11 cellular contexts compared by ENCODE assay signal in the genomic region with DNA sequence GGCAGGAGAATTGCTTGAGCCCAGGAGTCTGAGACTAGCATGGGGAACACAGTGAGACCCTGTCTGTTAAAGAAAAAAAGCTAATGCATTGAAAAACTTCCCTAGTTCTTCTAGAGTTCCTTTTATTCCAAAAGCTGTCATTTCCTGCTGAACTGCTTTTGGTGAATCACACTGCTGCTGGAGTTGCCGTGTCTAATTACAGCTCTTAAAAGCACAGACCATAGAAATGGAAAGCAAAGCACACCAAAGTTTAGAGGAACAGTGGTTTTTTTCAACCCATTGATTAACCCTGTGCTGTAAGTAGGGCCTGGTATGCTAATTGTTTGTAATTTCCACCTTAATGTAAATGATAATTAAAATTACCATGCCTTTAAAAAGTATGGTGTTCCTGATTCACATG. TPM values are rescaled to one million over a fixed set of nuclear protein-coding genes. Genes with fewer than 3 reads are reported as not detected.
DNase-seq lines count a peak whose midpoint lies in the region; ATAC-seq, FAIRE-seq and TF ChIP-seq lines count a peak whose summit lies in the region.
"Had no signal": no experiment of that assay in that cellular context is flagged by ENCODE, and none has a peak within 500 bp of the region (broad histone marks: within the 10 kb centered on the region; RNA-seq: fewer than 3 reads in every experiment).

No MANE protein-coding gene starts in this region.

- POLR2A ChIA-PET in AG04450 (lab: Yijun Ruan, JAX) = interaction anchor here (0.6 to 1.0 kb wide), 2 partner anchors 9 to 14 kb away, joined by 3 read pairs; no protein-coding TSS in a partner anchor

- ATAC-seq in GM19467 (IDR thresholded peaks at IDR 0.05; ENCODE audit: unreplicated experiment) = no peak
- ATAC-seq: activated CD8-positive, alpha-beta memory T cell treated with anti-CD3 and anti-CD28 coated beads, Interleukin-2, amount 10 ng/mL, durations not matched to agents 7 days and 5 days had no signal

- FAIRE-seq in keratinocyte (lab: Jason Lieb, UNC) = peak; percentile 86

- in situ Hi-C loops in KBM-7 (cut with MboI; ENCODE audit: low pct_unique_long_range_greater_than_20kb, low sequenced_read_pairs) = no loop called here

- H3K9me3 ChIP-seq in AG04450 (ENCODE audit: control insufficient read depth, insufficient read depth, low read length) (peaks cover 3% of the 10 kb centered on the region; the same call in 1 of the 2 replicates), keratinocyte (ENCODE audit: control insufficient read depth, low read depth, low read length) (no peaks in the 10 kb centered on the region), tibial artery (no peaks in the 10 kb centered on the region)

- dilution Hi-C loops in keratinocyte (cut with MboI; ENCODE audit: extremely low pct_ligation_motif_present, low sequenced_read_pairs) = no loop called here

- no peaks in the 10 kb centered on the region for H3K79me2 ChIP-seq in keratinocyte (ENCODE audit: control insufficient read depth, insufficient read depth, low read length)

- H3K27me3 ChIP-seq in AG04450 (ENCODE audit: control insufficient read depth, insufficient read depth, low read length) (no peaks in the 10 kb centered on the region), keratinocyte (ENCODE audit: control insufficient read depth, extremely low read depth, insufficient read depth, low read length) (no peaks in the 10 kb centered on the region), tibial artery (no peaks in the 10 kb centered on the region)

- H3K9me1 ChIP-seq in keratinocyte (ENCODE audit: control insufficient read depth, extremely low read depth, insufficient read depth, low read length) = no peaks in the 10 kb centered on the region

- H3K4me3 ChIP-seq in AG04450 (ENCODE audit: low read depth, low read length) (no peak overlapping the region), cardiac fibroblast (replicated peaks in 1 of 2; ENCODE audit: low read depth in 2 of 2, low read length in 2 of 2) (no peak overlapping the region), keratinocyte (ENCODE audit: control insufficient read depth in 2 of 3, extremely low read depth in 1 of 3, insufficient read depth in 2 of 3, low read depth in 1 of 3, low read length in 3 of 3) (peak overlapping the region in 1 of 3 experiments; percentile 12), tibial artery (no peak overlapping the region)

- H3K27ac ChIP-seq in AG04450 (ENCODE audit: low read depth, low read length) (peak overlapping the region; percentile 69), keratinocyte (ENCODE audit: control insufficient read depth, insufficient read depth, low read length) (no peak overlapping the region), tibial artery (peak overlapping the region in 1 of 2 donors; percentile 16)
- H3K27ac ChIP-seq: C4-2B had no signal

- no peak overlapping the region for H2AFZ ChIP-seq in keratinocyte (ENCODE audit: control insufficient read depth, low read length)

- H3K36me3 ChIP-seq in keratinocyte (ENCODE audit: control insufficient read depth in 2 of 2, extremely low read depth in 1 of 2, insufficient read depth in 2 of 2, low read length in 2 of 2) (peaks cover 4 to 22% of the 10 kb centered on the region in 2 experiments), tibial artery (peaks cover 17 to 33% (median 29%) of the 10 kb centered on the region in 3 donors)

- no peaks in the 10 kb centered on the region for H4K20me1 ChIP-seq in keratinocyte (ENCODE audit: control insufficient read depth, extremely low read depth, insufficient read depth, low read length)

- TF ChIP-seq CTCF in AG04450 (IDR thresholded peaks at IDR 0.05; ENCODE audit: low read depth, low read length) = no peak
- no peak for TF ChIP-seq CTCF in cardiac fibroblast (IDR thresholded peaks at IDR 0.05; ENCODE audit: low read depth, low read length)
- no peak for TF ChIP-seq CTCF in keratinocyte (optimal IDR thresholded peaks at IDR 0.05 in 1 of 3, IDR thresholded peaks at IDR 0.05 in 1 of 3, conservative IDR thresholded peaks at IDR 0.05 in 1 of 3; ENCODE audit: extremely low read depth in 1 of 3, insufficient read depth in 2 of 3, low read length in 3 of 3)
- no peak for TF ChIP-seq CTCF in tibial artery (IDR thresholded peaks at IDR 0.05)

- H3K4me1 ChIP-seq in keratinocyte (ENCODE audit: control insufficient read depth, extremely low read depth, insufficient read depth, low read length) = peaks cover 12% of the 10 kb centered on the region
- peaks cover 0 to 24% (median 16%) of the 10 kb centered on the region in 4 donors for H3K4me1 ChIP-seq in tibial artery

- intact Hi-C loops in tibial artery (cut with DNase I; ENCODE audit: low total_unique reads) = no loop called here

- CTCF ChIA-PET in AG04450 (lab: Charles Lee) = interaction anchor here (1.0 kb wide), 1 partner anchor 201 kb away, joined by 3 read pairs; no protein-coding TSS in a partner anchor

- H3K4me2 ChIP-seq in keratinocyte (ENCODE audit: control insufficient read depth, extremely low read depth, insufficient read depth, low read depth, low read length) = peak overlapping the region; percentile 65

- DNase-seq in AG04450 (ENCODE audit: low read depth, low spot score) = no peak
- peak; percentile 52 for DNase-seq in KBM-7
- peak; percentile 69 to 74 for DNase-seq in cardiac fibroblast (ENCODE audit: low read depth in 2 of 2)
- no peak for DNase-seq in keratinocyte (ENCODE audit: low read depth, low spot score)
- no peak for DNase-seq in stimulated activated CD8-positive, alpha-beta memory T cell treated with anti-CD3 and anti-CD28 coated beads, Interleukin-4, amount 100 ng/mL, for 48 hours
- no peak for DNase-seq in tibial artery
- no peak for DNase-seq in NCI-H2029 (lab: John Stamatoyannopoulos, UW)
- DNase-seq: activated CD8-positive, alpha-beta memory T cell treated with anti-CD3 and anti-CD28 coated beads, Interleukin-2, amount 10 ng/mL, durations not matched to agents 7 days and 5 days; SW 1271 had no signal

- H3K9ac ChIP-seq in keratinocyte (ENCODE audit: control insufficient read depth, extremely low read depth, insufficient read depth, low read length) = peak overlapping the region; percentile 0

RNA-seq across cellular contexts. Expression of a gene that starts 52.4 kb away (rescaled TPM):
- polyA plus RNA-seq in AG04450 (2011; rRNA removed) (598 and 728 TPM in 2 replicates), keratinocyte (68.3 to 99.3 TPM (median 89.2 TPM) in 3 replicates)
- polyA minus RNA-seq in AG04450 (2011; rRNA and poly(A)+ RNA removed) = 461 and 647 TPM in 2 replicates
- 82.1 TPM for polyA plus RNA-seq in keratinocyte (2011; ENCODE audit: low read depth)
- 76.6 and 163 TPM in 2 replicates for polyA plus RNA-seq in keratinocyte (2011; cell fraction: cytosol; rRNA removed)
- polyA plus RNA-seq in keratinocyte (2011; cell fraction: nucleus; rRNA removed) = 88.9 and 94.3 TPM in 2 replicates
- polyA plus RNA-seq in keratinocyte (2012; ENCODE audit: low replicate concordance) = 18.4 and 59.9 TPM in 2 replicates
- polyA minus RNA-seq in keratinocyte = 36.4 to 154 TPM (median 97.8 TPM) in 3 replicates
- 73.9 TPM for polyA minus RNA-seq in keratinocyte (2011; cell fraction: cytosol; rRNA and poly(A)+ RNA removed)
- 60.4 and 125 TPM in 2 replicates for polyA minus RNA-seq in keratinocyte (2011; cell fraction: nucleus; rRNA and poly(A)+ RNA removed)

Comparison
In these comparisons a context has a peak if more than half of its experiments do, and no peak if none do; other contexts are left out.
1. DNase-seq: peak in KBM-7 (single experiment) and cardiac fibroblast (2 of 2); none in AG04450 (single experiment), keratinocyte (single experiment), stimulated activated CD8-positive, alpha-beta memory T cell treated with anti-CD3 and anti-CD28 coated beads, Interleukin-4, amount 100 ng/mL, for 48 hours (single experiment), tibial artery (0 of 2) and NCI-H2029 (single experiment).